In the genomic region with DNA sequence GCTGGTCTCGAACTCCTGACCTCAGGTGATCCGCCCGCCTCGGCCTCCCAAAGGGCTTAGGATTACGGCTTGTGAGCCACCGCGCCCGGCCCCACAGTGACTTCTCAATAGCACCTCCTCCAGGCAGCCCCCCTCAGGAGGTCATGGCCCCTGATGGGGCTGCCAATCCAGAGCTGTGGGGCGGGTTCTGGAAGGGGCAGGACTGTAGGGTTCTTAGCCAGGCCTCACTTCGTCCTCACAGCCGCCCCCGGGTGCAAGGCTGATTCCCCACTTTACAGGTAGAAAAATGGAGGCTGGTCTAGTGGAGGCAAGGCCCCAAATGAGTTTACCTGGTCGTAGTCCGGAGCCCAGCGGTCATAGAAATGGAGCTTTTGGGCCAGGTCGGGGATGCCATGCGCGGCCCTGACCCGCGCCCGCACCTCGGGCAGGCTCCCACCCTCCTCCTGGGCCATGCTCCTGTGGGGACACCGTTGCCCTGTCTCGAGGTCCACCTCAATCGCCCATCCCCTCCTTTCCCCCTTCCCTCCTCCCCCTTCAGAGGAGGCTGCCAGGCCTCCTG, we compare ENCODE assay signal across 8 cellular contexts. TPM values are rescaled to one million over a fixed set of nuclear protein-coding genes. Genes with fewer than 3 reads are reported as not detected.
A peak's percentile ranks its signal among the peaks of the same experiment; 100 is the strongest.
DNase-seq lines count a peak whose midpoint lies in the region; ATAC-seq, FAIRE-seq and TF ChIP-seq lines count a peak whose summit lies in the region.

No MANE protein-coding gene starts in this region.

- peak overlapping the region; percentile 76 for H3K27ac ChIP-seq in DND-41 (ENCODE audit: low read length)
- peak overlapping the region; percentile 59 for H3K27ac ChIP-seq in OCI-LY3 (ENCODE audit: low read length)
- H3K27ac ChIP-seq in endothelial cell of umbilical vein (ENCODE audit: insufficient read depth, low read depth, low read length) = peak overlapping the region; percentile 60

- H4K20me1 ChIP-seq in DND-41 (ENCODE audit: insufficient read depth, low read length) (no peaks in the 10 kb centered on the region), OCI-LY3 (ENCODE audit: insufficient read depth, low read length) (no peaks in the 10 kb centered on the region), endothelial cell of umbilical vein (replicated peaks; ENCODE audit: control insufficient read depth, extremely low read depth, insufficient read depth, low read length) (no peaks in the 10 kb centered on the region)

- no peaks in the 10 kb centered on the region for H3K36me3 Mint-ChIP-seq in neural crest cell (ENCODE audit: low read depth)

- no peak for TF ChIP-seq CTCF in DND-41 (IDR thresholded peaks at IDR 0.05; ENCODE audit: borderline replicate concordance, extremely low read depth, low read length, poor library complexity, severe bottlenecking)
- TF ChIP-seq CTCF in OCI-LY3 (IDR thresholded peaks at IDR 0.05; ENCODE audit: low read depth, low read length) = no peak
- no peak for TF ChIP-seq CTCF in endothelial cell of umbilical vein (IDR thresholded peaks at IDR 0.05; ENCODE audit: extremely low read depth in 1 of 2, insufficient read depth in 1 of 2, low read depth in 1 of 2, low read length in 2 of 2)
- no peak for TF ChIP-seq CTCF in neural crest cell (conservative IDR thresholded peaks at IDR 0.05)

- no peak for FAIRE-seq in endothelial cell of umbilical vein (lab: Jason Lieb, UNC)

- H3K4me3 ChIP-seq in DND-41 (ENCODE audit: low read depth in 1 of 2, low read length in 2 of 2) (peak overlapping the region; percentile 30 to 62; a peak in 3 of 4 replicates), OCI-LY3 (ENCODE audit: low read length) (peak overlapping the region; percentile 83), endothelial cell of umbilical vein (replicated peaks in 1 of 3; ENCODE audit: insufficient read depth in 1 of 3, low read depth in 1 of 3, low read length in 3 of 3) (peak overlapping the region; percentile 48 to 60 (median 56))

- TF ChIP-seq POLR2A in endothelial cell of umbilical vein (IDR thresholded peaks at IDR 0.05; ENCODE audit: low read depth, low read length) = no peak

- H3K4me2 ChIP-seq in DND-41 (ENCODE audit: insufficient read depth, low read length) = peak overlapping the region; percentile 96
- peak overlapping the region; percentile 97 for H3K4me2 ChIP-seq in OCI-LY3 (ENCODE audit: low read length)
- H3K4me2 ChIP-seq in endothelial cell of umbilical vein (ENCODE audit: insufficient read depth, low read length) = peak overlapping the region; percentile 67

- H3K4me1 ChIP-seq in DND-41 (ENCODE audit: insufficient read depth, low read length) (peaks cover 19% of the 10 kb centered on the region), OCI-LY3 (ENCODE audit: low read length) (peaks cover 41% of the 10 kb centered on the region), endothelial cell of umbilical vein (ENCODE audit: control insufficient read depth, extremely low read depth, insufficient read depth, low read length) (peaks cover 2% of the 10 kb centered on the region)

- H2AFZ ChIP-seq in DND-41 (ENCODE audit: low read depth, low read length) (peak overlapping the region; percentile 81), OCI-LY3 (ENCODE audit: low read depth, low read length) (peak overlapping the region; percentile 47; the same call in 1 of the 2 replicates), endothelial cell of umbilical vein (ENCODE audit: low read depth, low read length) (peak overlapping the region; percentile 93)

- H3K9me3 ChIP-seq in DND-41 (ENCODE audit: insufficient read depth, low read length, severe bottlenecking) (no peaks in the 10 kb centered on the region), OCI-LY3 (ENCODE audit: insufficient read depth, low read length) (no peaks in the 10 kb centered on the region), endothelial cell of umbilical vein (replicated peaks; ENCODE audit: control insufficient read depth, insufficient read depth, low read length) (no peaks in the 10 kb centered on the region)

- H3K4me1 Mint-ChIP-seq in neural crest cell = peaks cover 5% of the 10 kb centered on the region

- no peaks in the 10 kb centered on the region for H3K9me3 Mint-ChIP-seq in neural crest cell

- H3K9ac ChIP-seq in DND-41 (ENCODE audit: low read depth, low read length) (peak overlapping the region; percentile 61), OCI-LY3 (ENCODE audit: low read length) (peak overlapping the region; percentile 75), endothelial cell of umbilical vein (replicated peaks; ENCODE audit: extremely low read depth, insufficient read depth, low read length) (peak overlapping the region; percentile 68)

- dilution Hi-C loops in endothelial cell of umbilical vein (cut with MboI; ENCODE audit: extremely low pct_ligation_motif_present, low sequenced_read_pairs) = no loop called here

- no peak for DNase-seq in DND-41
- no peak for DNase-seq in endothelial cell of umbilical vein (ENCODE audit: low read depth, low spot score)
- DNase-seq in neural crest cell (ENCODE audit: low read depth, low spot score) = no peak
- DNase-seq in foreskin melanocyte = no peak
- no peak for DNase-seq in stimulated activated CD4-positive, alpha-beta T cell treated with anti-CD3 and anti-CD28 coated beads, Interleukin-15, amount 100 ng/mL, for 24 hours

- H3K36me3 ChIP-seq in DND-41 (ENCODE audit: insufficient read depth, low read length) (no peaks in the 10 kb centered on the region), OCI-LY3 (replicated peaks; ENCODE audit: low read depth, low read length) (no peaks in the 10 kb centered on the region), endothelial cell of umbilical vein (ENCODE audit: control insufficient read depth in 2 of 2, extremely low read depth in 1 of 2, insufficient read depth in 2 of 2, low read length in 2 of 2) (no peaks in the 10 kb centered on the region)

- H3K27ac Mint-ChIP-seq in neural crest cell (ENCODE audit: unreplicated experiment) = peak overlapping the region; percentile 97

- no peaks in the 10 kb centered on the region for H3K9me1 ChIP-seq in endothelial cell of umbilical vein (replicated peaks; ENCODE audit: control insufficient read depth, extremely low read depth, insufficient read depth, low read length)

- POLR2A ChIA-PET in endothelial cell of umbilical vein (lab: Charles Lee) = interaction anchor here (0.6 to 1.7 kb wide), 7 partner anchors 8 to 132 kb away, joined by 3 to 21 read pairs (median 3); no protein-coding TSS in a partner anchor

- ATAC-seq in DND-41 (ENCODE audit: insufficient read depth, low read depth) (no peak), HG03342 (IDR thresholded peaks at IDR 0.05; ENCODE audit: unreplicated experiment) (no peak), HG03469 (IDR thresholded peaks at IDR 0.05; ENCODE audit: unreplicated experiment) (no peak)

- CTCF ChIA-PET in endothelial cell of umbilical vein (lab: Charles Lee) = interaction anchor here (0.9 to 1.8 kb wide), 7 partner anchors 9 to 116 kb away, joined by 3 to 9 read pairs (median 6); no protein-coding TSS in a partner anchor

- H3K27me3 Mint-ChIP-seq in neural crest cell (ENCODE audit: low read depth) = no peaks in the 10 kb centered on the region

- H3K79me2 ChIP-seq in DND-41 (ENCODE audit: insufficient read depth, low read length) = no peaks in the 10 kb centered on the region
- H3K79me2 ChIP-seq in OCI-LY3 (ENCODE audit: low read length) = no peaks in the 10 kb centered on the region
- no peaks in the 10 kb centered on the region for H3K79me2 ChIP-seq in endothelial cell of umbilical vein (ENCODE audit: control insufficient read depth, insufficient read depth, low read length)

- BruUV-seq in endothelial cell of umbilical vein (replicated peaks; lab: Mats Ljungman, UMichigan) = no TSS peak

- intact Hi-C loops in endothelial cell of umbilical vein (cut with micrococcal nuclease) = loop anchor here (1.0 to 2.0 kb wide), 2 partner anchors 10 to 13 kb away; no protein-coding TSS in a partner anchor

- peak overlapping the region; percentile 93 for H3K4me3 Mint-ChIP-seq in neural crest cell

- H3K27me3 ChIP-seq in DND-41 (ENCODE audit: insufficient read depth, low read length, poor library complexity) (no peaks in the 10 kb centered on the region), OCI-LY3 (ENCODE audit: low read depth, low read length) (no peaks in the 10 kb centered on the region), endothelial cell of umbilical vein (ENCODE audit: control insufficient read depth in 2 of 2, insufficient read depth in 2 of 2, low read length in 2 of 2) (no peaks in the 10 kb centered on the region)

TF ChIP-seq in endothelial cell of umbilical vein, 7 proteins besides CTCF, POLR2A, EP300 and RAD21 (continues in another document):
- TF ChIP-seq FOS (IDR thresholded peaks at IDR 0.05; ENCODE audit: borderline replicate concordance, insufficient read depth, low read length) = no peak

RNA-seq across cellular contexts. Expression of a gene that starts 0.5 kb away (rescaled TPM):
- 1.2 and 10.8 TPM in 2 replicates for total RNA-seq in endothelial cell of umbilical vein
- 6.9 and 9.0 TPM in 2 replicates for polyA plus RNA-seq in endothelial cell of umbilical vein
- 3.9 and 5.3 TPM in 2 replicates for polyA plus RNA-seq in endothelial cell of umbilical vein (2011; cell fraction: cytosol; rRNA removed)
- 3.6 and 4.9 TPM in 2 replicates for polyA plus RNA-seq in endothelial cell of umbilical vein (2011; cell fraction: nucleus; rRNA removed)
- 3.0 and 4.9 TPM in 2 replicates for polyA plus RNA-seq in endothelial cell of umbilical vein (2012)
- 1.3 and 3.9 TPM in 2 replicates for polyA minus RNA-seq in endothelial cell of umbilical vein
- 1.4 TPM for polyA minus RNA-seq in endothelial cell of umbilical vein (2011; cell fraction: cytosol; rRNA and poly(A)+ RNA removed)
- 3.4 and 5.1 TPM in 2 replicates for polyA minus RNA-seq in endothelial cell of umbilical vein (2011; cell fraction: nucleus; rRNA and poly(A)+ RNA removed)
- total RNA-seq in neural crest cell = 1.7 and 2.3 TPM in 2 replicates

RNA-seq across cellular contexts. Expression of a gene that starts 11.0 kb away (rescaled TPM):
- total RNA-seq in endothelial cell of umbilical vein = 0.13 and 0.25 TPM in 2 replicates
- 0.14 and 0.15 TPM in 2 replicates for polyA plus RNA-seq in endothelial cell of umbilical vein
- polyA plus RNA-seq in endothelial cell of umbilical vein (2011; cell fraction: cytosol; rRNA removed) = 0.07 and 0.10 TPM in 2 replicates
- polyA plus RNA-seq in endothelial cell of umbilical vein (2011; cell fraction: nucleus; rRNA removed) = 0.22 and 0.24 TPM in 2 replicates
- polyA plus RNA-seq in endothelial cell of umbilical vein (2012) = 0.31 and 0.52 TPM in 2 replicates
- polyA minus RNA-seq in endothelial cell of umbilical vein = not detected in 2 replicates
- 43.9 TPM for polyA minus RNA-seq in endothelial cell of umbilical vein (2011; cell fraction: cytosol; rRNA and poly(A)+ RNA removed)
- polyA minus RNA-seq in endothelial cell of umbilical vein (2011; cell fraction: nucleus; rRNA and poly(A)+ RNA removed) = 0.38 TPM in 1 of 2 replicates, not detected in the other
- 0.34 and 0.47 TPM in 2 replicates for total RNA-seq in neural crest cell

RNA-seq across cellular contexts. Expression of a gene that starts 19.2 kb away (rescaled TPM):
- total RNA-seq in endothelial cell of umbilical vein (not detected in 2 replicates), neural crest cell (not detected in 2 replicates)
- polyA plus RNA-seq in endothelial cell of umbilical vein = not detected in 2 replicates
- polyA plus RNA-seq in endothelial cell of umbilical vein (2011; cell fraction: cytosol; rRNA removed) = not detected in 2 replicates
- polyA plus RNA-seq in endothelial cell of umbilical vein (2011; cell fraction: nucleus; rRNA removed) = not detected in 2 replicates
- not detected in 2 replicates for polyA plus RNA-seq in endothelial cell of umbilical vein (2012)
- not detected in 2 replicates for polyA minus RNA-seq in endothelial cell of umbilical vein
- not detected for polyA minus RNA-seq in endothelial cell of umbilical vein (2011; cell fraction: cytosol; rRNA and poly(A)+ RNA removed)
- polyA minus RNA-seq in endothelial cell of umbilical vein (2011; cell fraction: nucleus; rRNA and poly(A)+ RNA removed) = not detected in 2 replicates
